In genomic region chr19:54681596-54681995, GRCh38 we compare ENCODE assay signal across 11 cellular contexts. TPM values are rescaled to one million over a fixed set of nuclear protein-coding genes. Genes with fewer than 3 reads are reported as not detected.
"Had no signal": no experiment of that assay in that cellular context is flagged by ENCODE, and none has a peak within 500 bp of the region (broad histone marks: within the 10 kb centered on the region; RNA-seq: fewer than 3 reads in every experiment).

No MANE protein-coding gene starts in this region.

RNA-seq across cellular contexts. Expression of gene LILRB4, which starts 18.8 kb away (rescaled TPM):
- total RNA-seq: PC-3; PC-9; RPMI7951; SJCRH30; SJSA1; SK-MEL-5; T-helper 1 cell treated with Interleukin-12 subunit alpha and Interleukin-12 subunit beta and Interleukin-4 antibody, amounts not matched to agents 30 ng/mL and 1 ng/mL, for 36 hours had no signal

RNA-seq across cellular contexts. Expression of gene KIR3DL3, which starts 42.6 kb away (rescaled TPM):
- total RNA-seq: PC-3; PC-9; Peyer's patch; Right ventricle myocardium inferior; Right ventricle myocardium superior; RPMI7951; SJCRH30; SJSA1; SK-MEL-5; T-cell; T-helper 1 cell treated with Interleukin-12 subunit alpha and Interleukin-12 subunit beta and Interleukin-4 antibody, amounts not matched to agents 30 ng/mL and 1 ng/mL, for 36 hours had no signal

RNA-seq across cellular contexts. Expression of gene LILRB1, which starts 51.3 kb away (rescaled TPM):
- total RNA-seq: PC-3; PC-9; RPMI7951; SJCRH30; SJSA1; SK-MEL-5; T-helper 1 cell treated with Interleukin-12 subunit alpha and Interleukin-12 subunit beta and Interleukin-4 antibody, amounts not matched to agents 30 ng/mL and 1 ng/mL, for 36 hours had no signal

RNA-seq across cellular contexts. Expression of gene KIR2DL3, which starts 56.7 kb away (rescaled TPM):
- total RNA-seq: PC-3; PC-9; Peyer's patch; Right ventricle myocardium inferior; Right ventricle myocardium superior; RPMI7951; SJCRH30; SJSA1; SK-MEL-5; T-helper 1 cell treated with Interleukin-12 subunit alpha and Interleukin-12 subunit beta and Interleukin-4 antibody, amounts not matched to agents 30 ng/mL and 1 ng/mL, for 36 hours had no signal
